In the genomic region with DNA sequence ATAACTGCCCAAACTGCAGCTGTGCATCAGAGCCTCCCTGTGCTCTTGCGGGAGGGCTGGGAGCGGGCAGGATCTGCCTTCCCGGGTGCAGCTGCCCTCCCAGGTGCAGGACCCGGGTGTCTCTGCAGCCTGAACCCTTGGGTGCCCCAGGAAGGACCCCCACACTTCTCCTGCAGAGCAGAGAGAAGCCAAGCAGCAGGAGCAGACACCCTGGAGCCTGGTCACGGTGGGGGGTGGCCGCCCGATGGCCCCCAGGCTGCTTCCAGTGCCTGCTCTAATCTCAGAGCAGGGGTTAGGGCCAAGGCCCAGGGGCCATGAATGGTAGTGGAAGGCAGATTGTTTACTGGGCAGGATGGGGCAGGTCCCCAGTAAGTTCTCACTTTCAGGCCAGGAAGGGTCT, we compare ENCODE assay signal across 23 cellular contexts.
"Had no signal": no experiment of that assay in that cellular context is flagged by ENCODE, and none has a peak within 500 bp of the region (broad histone marks: within the 10 kb centered on the region; RNA-seq: fewer than 3 reads in every experiment).

No MANE protein-coding gene starts in this region.

- H3K4me1 ChIP-seq: SJSA1 had no signal

- H3K36me3 ChIP-seq: MG63, SJSA1 had no signal

- H3K9me3 ChIP-seq: MG63, SJSA1 had no signal

- H3K4me3 ChIP-seq: MG63, SJSA1, SK-N-MC had no signal

- H3K27ac ChIP-seq: HL-60, SJSA1, SK-N-MC had no signal

- DNase-seq: Karpas-422, KG1, MG63, NCI-H1092, NCI-H1105 treated with DMSO at 0.1 percent for 48 hours, NCI-H1417 treated with DMSO at 0.1 percent for 48 hours, NCI-H146, NCI-H1694 treated with DMSO at 0.1 percent for 48 hours, NCI-H1930, NCI-H2081, NCI-H2107, NCI-H2227 treated with DMSO at 0.1 percent for 48 hours, NCI-H446, NCI-H510A, NCI-H524 treated with DMSO at 0.1 percent for 48 hours, NCI-H69, NCI-H774, Right ventricle myocardium superior, RPMI8226, SIG-M5 had no signal

- H3K27me3 ChIP-seq: SJSA1 had no signal
